In the genomic region with DNA sequence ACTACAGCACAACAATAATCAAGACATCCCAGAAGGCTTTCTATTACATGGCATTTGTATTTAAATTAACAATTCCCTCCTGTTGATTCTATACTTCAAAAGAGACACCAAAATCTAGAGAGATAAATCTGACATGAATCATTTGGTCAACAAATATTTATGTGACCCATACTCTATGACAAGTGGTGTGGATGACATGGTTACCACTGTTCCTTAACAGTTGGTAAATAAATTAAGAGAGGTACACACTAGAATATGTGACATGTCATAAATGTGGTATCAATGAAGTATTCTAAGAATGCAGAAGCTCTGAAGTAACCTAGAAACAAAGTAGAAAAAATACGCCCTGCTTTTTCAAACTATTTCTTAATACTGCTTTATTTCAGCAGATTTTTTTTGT, we compare ENCODE assay signal across 1 cellular context.
TF ChIP-seq lines count a peak whose summit lies in the region.

No MANE protein-coding gene starts in this region.

TF ChIP-seq in HepG2, 621 proteins besides CTCF, POLR2A, EP300 and RAD21:
- TF ChIP-seq CBX5 (CRISPR knock-in tag; IDR thresholded peaks at IDR 0.05; ENCODE audit: borderline replicate concordance) (no peak), AKAP8 (CRISPR knock-in tag; IDR thresholded peaks at IDR 0.05) (no peak), TBL1XR1 (IDR thresholded peaks at IDR 0.05; ENCODE audit: borderline replicate concordance, low read length, partially characterized antibody) (no peak), SNAPC5 (CRISPR knock-in tag; IDR thresholded peaks at IDR 0.05; ENCODE audit: borderline replicate concordance) (no peak), PTBP1 (IDR thresholded peaks at IDR 0.05; ENCODE audit: low read depth, low read length, poor library complexity, severe bottlenecking) (no peak), CC2D1A (CRISPR knock-in tag; IDR thresholded peaks at IDR 0.05) (no peak), TSC22D2 (CRISPR knock-in tag; IDR thresholded peaks at IDR 0.05; ENCODE audit: borderline replicate concordance) (no peak), HIVEP1 (CRISPR knock-in tag; IDR thresholded peaks at IDR 0.05) (no peak), GZF1 (CRISPR knock-in tag; IDR thresholded peaks at IDR 0.05) (no peak)
